11 cellular contexts compared by ENCODE assay signal in the genomic region with DNA sequence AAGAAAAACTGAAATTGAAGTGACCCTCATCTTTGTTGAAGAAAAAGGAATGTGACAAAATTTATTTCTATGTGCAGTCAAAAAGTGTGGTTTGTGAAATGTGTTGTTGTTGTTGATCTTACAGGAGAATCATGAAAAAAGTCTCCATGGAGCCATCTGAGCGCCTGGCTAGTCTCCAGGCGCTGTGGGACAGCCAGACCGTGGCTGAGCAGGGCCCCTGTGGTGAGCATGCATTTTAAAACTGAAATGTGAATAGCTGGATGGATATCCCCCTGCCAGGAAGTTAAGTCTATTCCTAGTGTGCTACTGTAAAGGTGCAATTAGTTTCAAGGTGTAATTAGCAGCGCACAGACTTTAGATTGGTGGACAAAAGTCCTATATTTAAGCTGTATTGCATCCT.
DNase-seq lines count a peak whose midpoint lies in the region; TF ChIP-seq lines count a peak whose summit lies in the region.
"Had no signal": no experiment of that assay in that cellular context is flagged by ENCODE, and none has a peak within 500 bp of the region (broad histone marks: within the 10 kb centered on the region; RNA-seq: fewer than 3 reads in every experiment).

No MANE protein-coding gene starts in this region.

- H3K27ac ChIP-seq in iPS-20b (ENCODE audit: low read length) (peak overlapping the region; percentile 64), esophagus squamous epithelium (no peak overlapping the region), sigmoid colon (no peak overlapping the region)
- H3K27ac ChIP-seq: breast epithelium had no signal

- H3K9me3 ChIP-seq in NT2/D1 (ENCODE audit: insufficient read depth, low read length) (peaks cover 9% of the 10 kb centered on the region; the same call in 1 of the 2 replicates), iPS-20b (ENCODE audit: insufficient read depth, low read depth, low read length) (peaks cover 8% of the 10 kb centered on the region), esophagus squamous epithelium (peaks cover 0 to 3% (median 0%) of the 10 kb centered on the region in 3 donors), sigmoid colon (no peaks in the 10 kb centered on the region)
- H3K9me3 ChIP-seq: breast epithelium had no signal

- no peak overlapping the region for H3K4me3 ChIP-seq in NT2/D1 (ENCODE audit: insufficient read length, low read depth)
- peak overlapping the region; percentile 54; the same call in 1 of the 2 replicates for H3K4me3 ChIP-seq in iPS-20b (ENCODE audit: low read length)
- no peak overlapping the region for H3K4me3 ChIP-seq in esophagus squamous epithelium
- no peak overlapping the region for H3K4me3 ChIP-seq in sigmoid colon
- H3K4me3 ChIP-seq: breast epithelium had no signal

- H3K36me3 ChIP-seq in NT2/D1 (ENCODE audit: insufficient read depth, insufficient read length, low read length) (no peaks in the 10 kb centered on the region), iPS-20b (ENCODE audit: insufficient read depth, low read depth, low read length) (0 out of 2 replicates have a peak, but pooled peaks cover 8% of the 10 kb centered on the region), esophagus squamous epithelium (no peaks in the 10 kb centered on the region), sigmoid colon (no peaks in the 10 kb centered on the region)
- H3K36me3 ChIP-seq: breast epithelium had no signal

- H3K27me3 ChIP-seq in NT2/D1 (ENCODE audit: insufficient read depth, insufficient read length) (no peaks in the 10 kb centered on the region), iPS-20b (ENCODE audit: insufficient read depth, low read length) (no peaks in the 10 kb centered on the region), esophagus squamous epithelium (no peaks in the 10 kb centered on the region), sigmoid colon (no peaks in the 10 kb centered on the region)
- H3K27me3 ChIP-seq: breast epithelium had no signal

- intact Hi-C loops in esophagus squamous epithelium (cut with DNase I): no loop called here
- intact Hi-C loops in sigmoid colon (cut with DNase I): no loop called here

- no peak for TF ChIP-seq EP300 in sigmoid colon (IDR thresholded peaks at IDR 0.05)

- TF ChIP-seq POLR2A in esophagus squamous epithelium (IDR thresholded peaks at IDR 0.05) (no peak), sigmoid colon (IDR thresholded peaks at IDR 0.05) (no peak)

- TF ChIP-seq CTCF in esophagus squamous epithelium (IDR thresholded peaks at IDR 0.05) (no peak), sigmoid colon (IDR thresholded peaks at IDR 0.05) (no peak)

- DNase-seq in DMS79 (lab: John Stamatoyannopoulos, UW) (peak; percentile 54), NCI-H1105 treated with DMSO at 0.1 percent for 48 hours (lab: John Stamatoyannopoulos, UW) (peak; percentile 68), NT2/D1 (ENCODE audit: low read depth, low spot score) (peak; percentile 8), NOMO-1 (lab: John Stamatoyannopoulos, UW; ENCODE audit: unreplicated experiment in 2 of 2) (no peak), activated T-cell treated with anti-CD3 and anti-CD28 coated beads for 4 hours (no peak), esophagus squamous epithelium (lab: John Stamatoyannopoulos, UW) (no peak), sigmoid colon (no peak)
- DNase-seq: islet precursor cell, NCI-H82 had no signal

- H3K4me1 ChIP-seq in NT2/D1 (ENCODE audit: insufficient read depth, insufficient read length) (no peaks in the 10 kb centered on the region), iPS-20b (ENCODE audit: insufficient read depth, low read length) (peaks cover 34% of the 10 kb centered on the region; the same call in 1 of the 2 replicates), esophagus squamous epithelium (peaks cover 0 to 18% (median 0%) of the 10 kb centered on the region in 3 donors), sigmoid colon (no peaks in the 10 kb centered on the region)
- H3K4me1 ChIP-seq: breast epithelium had no signal

- H3K9ac ChIP-seq in NT2/D1 (ENCODE audit: insufficient read length, low read depth): no peak overlapping the region
- peak overlapping the region; percentile 37; the same call in 1 of the 2 replicates for H3K9ac ChIP-seq in iPS-20b (ENCODE audit: low read depth, low read length)

- 72 to 77% methylated on average over 4 of the region's 4 CpGs for WGBS in esophagus squamous epithelium, 2 donors
- WGBS in sigmoid colon, 2 donors: 74 to 83% methylated on average over 4 of the region's 4 CpGs

Comparison
In these comparisons a context has a peak if more than half of its experiments do, and no peak if none do; other contexts are left out.
1. DNase-seq: peak in DMS79 (single experiment), NCI-H1105 treated with DMSO at 0.1 percent for 48 hours (single experiment) and NT2/D1 (single experiment); none in NOMO-1 (0 of 2), activated T-cell treated with anti-CD3 and anti-CD28 coated beads for 4 hours (single experiment), esophagus squamous epithelium (single experiment) and sigmoid colon (single experiment).